ENCODE assay signal across 8 cellular contexts in the genomic region with DNA sequence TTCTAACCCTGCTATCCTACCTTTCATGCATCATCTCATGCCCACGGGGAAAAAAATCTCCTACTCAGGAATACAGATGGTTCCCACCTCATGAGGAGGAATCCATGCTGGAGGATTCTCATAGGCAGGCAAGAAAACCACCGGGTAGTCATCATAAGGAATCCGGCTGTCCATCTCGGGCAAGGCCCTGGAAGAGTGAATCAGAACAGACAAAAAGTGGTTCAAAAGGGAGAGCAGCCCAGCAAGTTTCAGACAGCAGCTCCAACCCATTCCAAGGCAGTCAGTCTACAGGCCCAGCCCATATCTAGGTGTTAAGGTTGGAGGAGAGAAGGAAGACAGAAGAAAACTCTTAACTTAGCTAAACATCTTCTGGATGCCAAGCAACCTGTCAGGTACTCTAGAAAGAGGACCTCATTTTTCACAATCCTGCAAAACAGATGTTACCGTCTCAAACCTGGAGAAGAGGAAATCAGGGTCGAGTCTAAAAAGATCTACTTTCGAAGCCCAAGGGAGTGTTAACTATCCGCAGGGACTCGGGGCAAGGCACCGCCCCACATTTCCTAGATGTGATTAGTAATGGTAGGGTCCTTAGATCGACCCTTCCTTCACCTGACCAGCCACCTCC. TPM values are rescaled to one million over a fixed set of nuclear protein-coding genes. Genes with fewer than 3 reads are reported as not detected.
DNase-seq lines count a peak whose midpoint lies in the region; ATAC-seq and TF ChIP-seq lines count a peak whose summit lies in the region.

No MANE protein-coding gene starts in this region.

- TF ChIP-seq CTCF in AG04450 (IDR thresholded peaks at IDR 0.05; ENCODE audit: low read depth, low read length), result no peak
- no peak for TF ChIP-seq CTCF in HEK293 (tag by site-specific recombination; IDR thresholded peaks at IDR 0.05)
- no peak for TF ChIP-seq CTCF in right lobe of liver (IDR thresholded peaks at IDR 0.05)
- no peak for TF ChIP-seq CTCF in upper lobe of right lung (IDR thresholded peaks at IDR 0.05)

- peaks cover 7% of the 10 kb centered on the region; the same call in 1 of the 2 replicates for H3K4me1 ChIP-seq in HEK293 (ENCODE audit: control insufficient read depth, insufficient read depth, low read length)
- peaks cover 0 to 4% (median 0%) of the 10 kb centered on the region in 4 donors for H3K4me1 ChIP-seq in right lobe of liver
- H3K4me1 ChIP-seq in upper lobe of right lung, result peaks cover 6% of the 10 kb centered on the region

- H3K27ac ChIP-seq in AG04450 (ENCODE audit: low read depth, low read length) (peak overlapping the region; percentile 31), HEK293 (ENCODE audit: extremely low read depth, low read depth, low read length) (no peak overlapping the region; the same call in 1 of the 2 replicates), right lobe of liver (no peak overlapping the region), upper lobe of right lung (peak overlapping the region; percentile 47)

- WGBS in right lobe of liver (ENCODE audit: insufficient coverage, low coverage, low lambda C conversion rate, missing lambda C conversion rate), result 77% methylated on average over 4 of the region's 11 CpGs

- intact Hi-C loops in right lobe of liver (cut with DNase I), result no loop called here
- intact Hi-C loops in upper lobe of right lung (cut with DNase I), result no loop called here

- no peak for ATAC-seq in right lobe of liver
- ATAC-seq in upper lobe of right lung, result no peak
- ATAC-seq in GM18909 (IDR thresholded peaks at IDR 0.05; ENCODE audit: poor library complexity, unreplicated experiment), result no peak

- TF ChIP-seq POLR2A in right lobe of liver (IDR thresholded peaks at IDR 0.05), result no peak

- no peaks in the 10 kb centered on the region for H3K9me3 ChIP-seq in AG04450 (ENCODE audit: control insufficient read depth, insufficient read depth, low read length)
- no peaks in the 10 kb centered on the region; the same call in 1 of the 2 replicates for H3K9me3 ChIP-seq in HEK293 (ENCODE audit: control insufficient read depth, insufficient read depth, low read depth, low read length)
- no peaks in the 10 kb centered on the region for H3K9me3 ChIP-seq in right lobe of liver
- H3K9me3 ChIP-seq in upper lobe of right lung, result no peaks in the 10 kb centered on the region

- POLR2A ChIA-PET in AG04450 (lab: Yijun Ruan, JAX), result interaction anchor here (1.7 kb wide), 1 partner anchor 156 kb away, joined by 7 read pairs; the partner anchor contains the start of gene IGBP1
- POLR2A ChIA-PET in HEK293 (lab: Yijun Ruan, JAX), result interaction anchor here (0.6 to 1.5 kb wide), 10 partner anchors 10 to 156 kb away, joined by 3 to 9 read pairs (median 4); partner anchors contain the start of gene IGBP1

- H3K27me3 ChIP-seq in AG04450 (ENCODE audit: control insufficient read depth, insufficient read depth, low read length) (no peaks in the 10 kb centered on the region), right lobe of liver (peaks cover 5% of the 10 kb centered on the region in 2 donors), upper lobe of right lung (no peaks in the 10 kb centered on the region)

- no peak for DNase-seq in AG04450 (ENCODE audit: low read depth, low spot score)
- DNase-seq in amniotic epithelial cell (ENCODE audit: low read depth), result peak; percentile 21
- DNase-seq in right lobe of liver, result no peak
- no peak for DNase-seq in upper lobe of right lung
- no peak for DNase-seq in NCI-H146 treated with DMSO at 0.1 percent for 48 hours (lab: John Stamatoyannopoulos, UW; ENCODE audit: unreplicated experiment)
- no peak for DNase-seq in NCI-H82 (lab: John Stamatoyannopoulos, UW)

- CTCF ChIA-PET in AG04450 (lab: Charles Lee), result interaction anchor here (3.5 kb wide), 1 partner anchor 156 kb away, joined by 16 read pairs; the partner anchor contains the start of gene IGBP1
- CTCF ChIA-PET in HEK293 (lab: Yijun Ruan, JAX), result interaction anchor here (0.6 to 1.6 kb wide), 5 partner anchors 11 to 811 kb away, joined by 3 to 7 read pairs (median 5); partner anchors contain the start of gene IGBP1

- H3K36me3 ChIP-seq in HEK293 (ENCODE audit: control insufficient read depth in 2 of 2, insufficient read depth in 1 of 2, low read length in 2 of 2), result peaks cover 9 to 59% of the 10 kb centered on the region in 2 experiments
- H3K36me3 ChIP-seq in right lobe of liver, result peaks cover 0 to 6% (median 0%) of the 10 kb centered on the region in 4 donors
- no peaks in the 10 kb centered on the region for H3K36me3 ChIP-seq in upper lobe of right lung

- H3K4me3 ChIP-seq in AG04450 (ENCODE audit: low read depth, low read length), result peak overlapping the region; percentile 79
- peak overlapping the region; percentile 70 for H3K4me3 ChIP-seq in HEK293 (ENCODE audit: low read depth, low read length)
- H3K4me3 ChIP-seq in right lobe of liver, result peak overlapping the region; percentile 44 to 64 (median 56)
- H3K4me3 ChIP-seq in upper lobe of right lung, result peak overlapping the region; percentile 63

TF ChIP-seq in HEK293, 187 proteins besides CTCF, POLR2A, EP300 and RAD21:
- peak; percentile 89 for TF ChIP-seq ZBTB48 (tag by site-specific recombination; IDR thresholded peaks at IDR 0.05)
- no peak for TF ChIP-seq ZNF416 (tag by site-specific recombination; IDR thresholded peaks at IDR 0.05)

RNA-seq across cellular contexts. Expression of gene PDZD11, which starts 0.4 kb away (rescaled TPM):
- polyA plus RNA-seq in AG04450 (2011; rRNA removed), result 139 and 141 TPM in 2 replicates
- polyA minus RNA-seq in AG04450 (2011; rRNA and poly(A)+ RNA removed), result 81.3 and 88.0 TPM in 2 replicates
- total RNA-seq in right lobe of liver, result 10 to 100 TPM; 12.5 to 20.9 (median 16.1) TPM
- 23.6 TPM for total RNA-seq in upper lobe of right lung

RNA-seq across cellular contexts. Expression of gene KIF4A, which starts 0.6 kb away (rescaled TPM):
- 6.4 and 8.8 TPM in 2 replicates for polyA plus RNA-seq in AG04450 (2011; rRNA removed)
- 5.6 and 8.0 TPM in 2 replicates for polyA minus RNA-seq in AG04450 (2011; rRNA and poly(A)+ RNA removed)
- total RNA-seq in right lobe of liver (1 to 10 TPM in 1 of 6 experiments, under 1 TPM in 4, not detected in 1; 0.19 to 1.4 (median 0.68) TPM), upper lobe of right lung (0.75 TPM)

RNA-seq across cellular contexts. Expression of gene RAB41, which starts 7.3 kb away (rescaled TPM):
- not detected in 2 replicates for polyA plus RNA-seq in AG04450 (2011; rRNA removed)
- polyA minus RNA-seq in AG04450 (2011; rRNA and poly(A)+ RNA removed), result not detected in 2 replicates
- not detected for total RNA-seq in right lobe of liver
- total RNA-seq in upper lobe of right lung, result not detected

RNA-seq across cellular contexts. Expression of gene ARR3, which starts 21.1 kb away (rescaled TPM):
- not detected in 2 replicates for polyA plus RNA-seq in AG04450 (2011; rRNA removed)
- not detected in 2 replicates for polyA minus RNA-seq in AG04450 (2011; rRNA and poly(A)+ RNA removed)
- not detected for total RNA-seq in right lobe of liver
- not detected for total RNA-seq in upper lobe of right lung

RNA-seq across cellular contexts. Expression of gene P2RY4, which starts 29.3 kb away (rescaled TPM):
- 0.09 and 0.17 TPM in 2 replicates for polyA plus RNA-seq in AG04450 (2011; rRNA removed)
- 0.46 TPM in 1 of 2 replicates, not detected in the other for polyA minus RNA-seq in AG04450 (2011; rRNA and poly(A)+ RNA removed)
- 1 to 10 TPM in 1 of 6 experiments, under 1 TPM in 5; 0.18 to 1.4 (median 0.26) TPM for total RNA-seq in right lobe of liver
- total RNA-seq in upper lobe of right lung, result 0.23 TPM

Comparison
In these comparisons a context has a peak if more than half of its experiments do, and no peak if none do; other contexts are left out.
1. H3K27ac ChIP-seq: peak in AG04450 (single experiment) and upper lobe of right lung (single experiment); none in HEK293 (single experiment) and right lobe of liver (0 of 3).
2. Peak in every context shown above with its lines, with median percentiles within 50 percentile points of each other: H3K4me3 ChIP-seq.